ENCODE assay signal across 1 cellular context in genomic region chr20:32752458-32753250, GRCh38.
TF ChIP-seq lines count a peak whose summit lies in the region.

No MANE protein-coding gene starts in this region.

TF ChIP-seq in K562, 482 proteins besides CTCF, POLR2A, EP300 and RAD21 (continued from another document and continues in another):
- TF ChIP-seq BCLAF1 (IDR thresholded peaks at IDR 0.05; ENCODE audit: borderline replicate concordance in 1 of 2, control insufficient read depth in 1 of 2, low read depth in 2 of 2, low read length in 1 of 2) (0 out of 4 replicates have a peak, but pooled peaks of 1 of the 2 experiments have one; percentile 27), TSC22D4 (tag; IDR thresholded peaks at IDR 0.05) (no peak), ZNF282 (CRISPR knock-in tag; IDR thresholded peaks at IDR 0.05) (no peak), GMEB1 (CRISPR knock-in tag; IDR thresholded peaks at IDR 0.05) (no peak), ZNF41 (CRISPR knock-in tag; conservative IDR thresholded peaks at IDR 0.05) (no peak), POU5F1 (IDR thresholded peaks at IDR 0.05; ENCODE audit: borderline replicate concordance, low read depth, low read length, partially characterized antibody) (no peak), CHD2 (IDR thresholded peaks at IDR 0.05; ENCODE audit: low read depth, low read length) (no peak), KDM1A (IDR thresholded peaks at IDR 0.05) (peak; percentile 99), RERE (CRISPR knock-in tag; IDR thresholded peaks at IDR 0.05; ENCODE audit: borderline replicate concordance) (no peak), HMGXB4 (CRISPR knock-in tag; IDR thresholded peaks at IDR 0.05) (no peak), ZNF586 (CRISPR knock-in tag; conservative IDR thresholded peaks at IDR 0.05) (no peak), ZNF511 (CRISPR knock-in tag; IDR thresholded peaks at IDR 0.05) (no peak), CBFA2T3 (IDR thresholded peaks at IDR 0.05) (peak; percentile 99), RREB1 (CRISPR knock-in tag; IDR thresholded peaks at IDR 0.05) (no peak), ZNF224 (CRISPR knock-in tag; IDR thresholded peaks at IDR 0.05) (no peak), SREBF2 (CRISPR knock-in tag; IDR thresholded peaks at IDR 0.05) (no peak), ZNF124 (CRISPR knock-in tag; IDR thresholded peaks at IDR 0.05) (no peak), MECOM (CRISPR knock-in tag; IDR thresholded peaks at IDR 0.05) (0 out of 2 replicates have a peak, but pooled peaks have one; percentile 2), GTF3C2 (IDR thresholded peaks at IDR 0.05; ENCODE audit: borderline replicate concordance, extremely low read depth, insufficient read length) (no peak), SRSF3 (IDR thresholded peaks at IDR 0.05; ENCODE audit: insufficient read depth, low read length) (no peak), ZNF121 (CRISPR knock-in tag; conservative IDR thresholded peaks at IDR 0.05) (no peak), ZNF764 (CRISPR knock-in tag; IDR thresholded peaks at IDR 0.05; ENCODE audit: low read depth) (no peak), SMAD2 (IDR thresholded peaks at IDR 0.05; ENCODE audit: low read depth, low read length) (no peak), SOX6 (IDR thresholded peaks at IDR 0.05) (peak; percentile 96), ZNF449 (CRISPR knock-in tag; IDR thresholded peaks at IDR 0.05) (no peak), CREB5 (CRISPR knock-in tag; IDR thresholded peaks at IDR 0.05) (no peak), ZBTB7A (IDR thresholded peaks at IDR 0.05; ENCODE audit: borderline replicate concordance, control insufficient read depth, low read depth, low read length) (no peak), SMAD3 (CRISPR knock-in tag; conservative IDR thresholded peaks at IDR 0.05) (peak; percentile 88), ZNF589 (CRISPR knock-in tag; IDR thresholded peaks at IDR 0.05; ENCODE audit: low read depth) (no peak), RFX5 (IDR thresholded peaks at IDR 0.05; ENCODE audit: low read depth, low read length) (no peak)
